ENCODE assay signal across 1 cellular context in the genomic region with DNA sequence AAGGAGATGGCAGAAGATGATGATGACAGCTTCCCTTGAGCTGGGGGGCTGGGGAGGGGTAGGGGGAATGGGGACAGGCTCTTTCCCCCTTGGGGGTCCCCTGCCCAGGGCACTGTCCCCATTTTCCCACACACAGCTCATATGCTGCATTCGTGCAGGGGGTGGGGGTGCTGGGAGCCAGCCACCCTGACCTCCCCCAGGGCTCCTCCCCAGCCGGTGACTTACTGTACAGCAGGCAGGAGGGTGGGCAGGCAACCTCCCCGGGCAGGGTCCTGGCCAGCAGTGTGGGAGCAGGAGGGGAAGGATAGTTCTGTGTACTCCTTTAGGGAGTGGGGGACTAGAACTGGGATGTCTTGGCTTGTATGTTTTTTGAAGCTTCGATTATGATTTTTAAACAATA.
TF ChIP-seq lines count a peak whose summit lies in the region.

No MANE protein-coding gene starts in this region.

TF ChIP-seq in A549, 52 proteins besides CTCF, POLR2A, EP300 and RAD21 (continued from another document):
- TF ChIP-seq, protein P1, sequence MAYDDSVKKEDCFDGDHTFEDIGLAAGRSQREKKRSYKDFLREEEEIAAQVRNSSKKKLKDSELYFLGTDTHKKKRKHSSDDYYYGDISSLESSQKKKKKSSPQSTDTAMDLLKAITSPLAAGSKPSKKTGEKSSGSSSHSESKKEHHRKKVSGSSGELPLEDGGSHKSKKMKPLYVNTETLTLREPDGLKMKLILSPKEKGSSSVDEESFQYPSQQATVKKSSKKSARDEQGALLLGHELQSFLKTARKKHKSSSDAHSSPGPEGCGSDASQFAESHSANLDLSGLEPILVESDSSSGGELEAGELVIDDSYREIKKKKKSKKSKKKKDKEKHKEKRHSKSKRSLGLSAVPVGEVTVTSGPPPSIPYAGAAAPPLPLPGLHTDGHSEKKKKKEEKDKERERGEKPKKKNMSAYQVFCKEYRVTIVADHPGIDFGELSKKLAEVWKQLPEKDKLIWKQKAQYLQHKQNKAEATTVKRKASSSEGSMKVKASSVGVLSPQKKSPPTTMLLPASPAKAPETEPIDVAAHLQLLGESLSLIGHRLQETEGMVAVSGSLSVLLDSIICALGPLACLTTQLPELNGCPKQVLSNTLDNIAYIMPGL (CRISPR knock-in tag; IDR thresholded peaks at IDR 0.05; ENCODE audit: borderline replicate concordance), result no peak
- TF ChIP-seq PHF8 (IDR thresholded peaks at IDR 0.05; ENCODE audit: borderline replicate concordance, low read depth), result no peak
- no peak for TF ChIP-seq KDM1A (IDR thresholded peaks at IDR 0.05; ENCODE audit: low read depth)
- TF ChIP-seq, protein P2, sequence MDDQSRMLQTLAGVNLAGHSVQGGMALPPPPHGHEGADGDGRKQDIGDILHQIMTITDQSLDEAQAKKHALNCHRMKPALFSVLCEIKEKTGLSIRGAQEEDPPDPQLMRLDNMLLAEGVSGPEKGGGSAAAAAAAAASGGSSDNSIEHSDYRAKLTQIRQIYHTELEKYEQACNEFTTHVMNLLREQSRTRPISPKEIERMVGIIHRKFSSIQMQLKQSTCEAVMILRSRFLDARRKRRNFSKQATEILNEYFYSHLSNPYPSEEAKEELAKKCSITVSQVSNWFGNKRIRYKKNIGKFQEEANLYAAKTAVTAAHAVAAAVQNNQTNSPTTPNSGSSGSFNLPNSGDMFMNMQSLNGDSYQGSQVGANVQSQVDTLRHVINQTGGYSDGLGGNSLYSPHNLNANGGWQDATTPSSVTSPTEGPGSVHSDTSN (IDR thresholded peaks at IDR 0.05), result no peak
- no peak for TF ChIP-seq JUNB (IDR thresholded peaks at IDR 0.05)
- TF ChIP-seq CBX8 (IDR thresholded peaks at IDR 0.05), result no peak
- TF ChIP-seq HDAC2 (IDR thresholded peaks at IDR 0.05), result no peak
TF ChIP-seq in A549: peak in this region for 0.
